Comparison of ENCODE assay signal across 11 cellular contexts in genomic region chr12:2845280-2845679, GRCh38. TPM values are rescaled to one million over a fixed set of nuclear protein-coding genes. Genes with fewer than 3 reads are reported as not detected.
DNase-seq lines count a peak whose midpoint lies in the region; ATAC-seq, FAIRE-seq and TF ChIP-seq lines count a peak whose summit lies in the region.
"Had no signal": no experiment of that assay in that cellular context is flagged by ENCODE, and none has a peak within 500 bp of the region (broad histone marks: within the 10 kb centered on the region; RNA-seq: fewer than 3 reads in every experiment).

No MANE protein-coding gene starts in this region.

- no peak for TF ChIP-seq EP300 in H1 (IDR thresholded peaks at IDR 0.05; ENCODE audit: borderline replicate concordance in 1 of 2, low read depth in 2 of 2, low read length in 2 of 2)

- no peak overlapping the region for H3K14ac ChIP-seq in H1 (ENCODE audit: insufficient read length)

- H4K20me1 ChIP-seq in GM23338 (replicated peaks; ENCODE audit: insufficient read depth) (no peaks in the 10 kb centered on the region), H1 (replicated peaks in 1 of 2; ENCODE audit: control insufficient read depth in 1 of 2, insufficient read depth in 2 of 2, low read length in 2 of 2) (peaks cover 0 to 3% of the 10 kb centered on the region in 2 experiments)

- H3K36me3 ChIP-seq in GM23338 (ENCODE audit: insufficient read depth) (no peaks in the 10 kb centered on the region), H1 (ENCODE audit: control insufficient read depth in 2 of 4, insufficient read depth in 4 of 4, low read length in 3 of 4) (no peaks in the 10 kb centered on the region)
- H3K36me3 ChIP-seq: gastrocnemius medialis had no signal

- no peak overlapping the region for H4K5ac ChIP-seq in H1 (ENCODE audit: insufficient read length, low read depth, low read length)

- no peak for TF ChIP-seq POLR2A in H1 (IDR thresholded peaks at IDR 0.05; ENCODE audit: control extremely low read depth in 1 of 2, low read depth in 2 of 2, low read length in 2 of 2)

- no peak overlapping the region for H3K23ac ChIP-seq in H1 (ENCODE audit: insufficient read length)

- no peak overlapping the region; the same call in 1 of the 2 replicates for H2BK15ac ChIP-seq in H1 (ENCODE audit: low read length)

- H3F3A ChIP-seq in GM23338 (replicated peaks; ENCODE audit: low read depth) = no peaks in the 10 kb centered on the region

- H2AK5ac ChIP-seq in H1 (ENCODE audit: low read depth, low read length) = no peak overlapping the region

- peak; percentile 9 for ATAC-seq in GM23338
- ATAC-seq in esophagus mucosa = no peak
- ATAC-seq: natural killer cell had no signal

- H3K23me2 ChIP-seq in H1 (ENCODE audit: low read depth, low read length) = no peaks in the 10 kb centered on the region

- H2AFZ ChIP-seq in GM23338 = no peak overlapping the region
- H2AFZ ChIP-seq in H1 (ENCODE audit: low read length) = no peak overlapping the region

- peak overlapping the region; percentile 75; the same call in 1 of the 2 replicates for H3K4me2 ChIP-seq in GM23338
- no peak overlapping the region for H3K4me2 ChIP-seq in H1 (ENCODE audit: insufficient read depth in 1 of 2, low read depth in 2 of 2, low read length in 2 of 2)
- H3K4me2 ChIP-seq: SK-N-SH had no signal

- no peak for TF ChIP-seq RAD21 in H1 (IDR thresholded peaks at IDR 0.05 in 1 of 2, conservative IDR thresholded peaks at IDR 0.05 in 1 of 2; ENCODE audit: low read depth in 2 of 2, low read length in 2 of 2)

- no peak overlapping the region for H3K18ac ChIP-seq in H1 (ENCODE audit: extremely low read depth, low read length)

- H3K27ac ChIP-seq in GM23338 (ENCODE audit: low read depth) (no peak overlapping the region), H1 (ENCODE audit: low read depth, low read length) (no peak overlapping the region)

- no peak overlapping the region for H3K4me3 Mint-ChIP-seq in GM23338
- H3K4me3 Mint-ChIP-seq in neural crest cell = no peak overlapping the region
- H3K4me3 Mint-ChIP-seq: activated CD4-positive, alpha-beta memory T cell treated with anti-CD3 and anti-CD28 coated beads, Interleukin-2, amount 10 ng/mL, durations not matched to agents 7 days and 5 days; natural killer cell had no signal

- H4K91ac ChIP-seq in H1 (replicated peaks; ENCODE audit: insufficient read length, low read length) = peak overlapping the region; percentile 56

- H3K27me3 ChIP-seq in GM23338 (ENCODE audit: insufficient read depth) (no peaks in the 10 kb centered on the region), H1 (replicated peaks in 1 of 4; ENCODE audit: control insufficient read depth in 3 of 4, extremely low read depth in 1 of 4, insufficient read depth in 3 of 4, low read length in 3 of 4) (no peaks in the 10 kb centered on the region)
- H3K27me3 ChIP-seq: gastrocnemius medialis had no signal

- peak; percentile 58 for DNase-seq in GM23338 (ENCODE audit: low spot score)
- no peak for DNase-seq in H1 (ENCODE audit: low read depth in 1 of 2, low spot score in 2 of 2)
- DNase-seq in neural crest cell (ENCODE audit: low read depth, low spot score) = no peak
- DNase-seq in NK-92 treated with Interleukin-12 subunit alpha and Interleukin-12 subunit beta, amount 100 ng/mL, for 24 hours (lab: John Stamatoyannopoulos, UW) = no peak
- DNase-seq in HK-2 (ENCODE audit: unreplicated experiment) = no peak
- DNase-seq: GOT3, natural killer cell had no signal

- no peaks in the 10 kb centered on the region for H3K79me2 ChIP-seq in GM23338 (replicated peaks; ENCODE audit: insufficient read depth)
- no peaks in the 10 kb centered on the region for H3K79me2 ChIP-seq in H1 (ENCODE audit: control insufficient read depth in 1 of 2, insufficient read depth in 2 of 2, low read length in 2 of 2)

- H3K4me3 ChIP-seq in GM23338 = no peak overlapping the region
- no peak overlapping the region for H3K4me3 ChIP-seq in H1 (ENCODE audit: extremely low read depth in 1 of 4, insufficient read depth in 2 of 4, low read depth in 3 of 4, low read length in 4 of 4)
- H3K4me3 ChIP-seq: gastrocnemius medialis had no signal

- no peak overlapping the region for H2BK20ac ChIP-seq in H1 (ENCODE audit: low read length)

- CTCF ChIA-PET in H1 (lab: Charles Lee; ENCODE audit: partially characterized antibody) = interaction anchor here (0.5 to 7.4 kb wide), 35 partner anchors 11 to 1261 kb away, joined by 3 to 84 read pairs (median 5); partner anchors contain the start of genes FOXM1, NRIP2, RHNO1 and TEX52

- H3K9me3 Mint-ChIP-seq in GM23338 (no peaks in the 10 kb centered on the region), neural crest cell (no peaks in the 10 kb centered on the region)
- H3K9me3 Mint-ChIP-seq: activated CD4-positive, alpha-beta memory T cell treated with anti-CD3 and anti-CD28 coated beads, Interleukin-2, amount 10 ng/mL, durations not matched to agents 7 days and 5 days; natural killer cell had no signal

- H2BK12ac ChIP-seq in H1 (ENCODE audit: low read depth, low read length) = no peak overlapping the region

- H3K4me1 Mint-ChIP-seq in GM23338 (peaks cover 25% of the 10 kb centered on the region), neural crest cell (peaks cover 50% of the 10 kb centered on the region)
- H3K4me1 Mint-ChIP-seq: activated CD4-positive, alpha-beta memory T cell treated with anti-CD3 and anti-CD28 coated beads, Interleukin-2, amount 10 ng/mL, durations not matched to agents 7 days and 5 days; natural killer cell had no signal

- FAIRE-seq in H1 (lab: Jason Lieb, UNC) = no peak

- H3K4me1 ChIP-seq in GM23338 (ENCODE audit: insufficient read depth) = peaks cover 7% of the 10 kb centered on the region; the same call in 1 of the 2 replicates
- H3K4me1 ChIP-seq in H1 (replicated peaks in 1 of 4; ENCODE audit: control insufficient read depth in 3 of 4, insufficient read depth in 4 of 4, low read length in 3 of 4) = peaks cover 0 to 4% (median 3%) of the 10 kb centered on the region in 4 experiments; a peak in 6 of 7 replicates
- H3K4me1 ChIP-seq: gastrocnemius medialis had no signal

- H3K9me2 ChIP-seq in GM23338 (ENCODE audit: insufficient read depth) = no peaks in the 10 kb centered on the region
- H3K9me2 ChIP-seq: SK-N-SH had no signal

- H3K9me3 ChIP-seq in H1 (ENCODE audit: insufficient read depth in 2 of 2, low read depth in 1 of 2, low read length in 1 of 2) = no peaks in the 10 kb centered on the region
- H3K9me3 ChIP-seq: gastrocnemius medialis, SK-N-SH had no signal

- H3K4ac ChIP-seq in H1 (replicated peaks; ENCODE audit: insufficient read length, low read depth, low read length) = no peak overlapping the region

- peaks cover 5% of the 10 kb centered on the region for H3K27me3 Mint-ChIP-seq in GM23338 (ENCODE audit: insufficient read depth, low read depth, poor library complexity)
- no peaks in the 10 kb centered on the region for H3K27me3 Mint-ChIP-seq in neural crest cell (ENCODE audit: low read depth)
- H3K27me3 Mint-ChIP-seq: activated CD4-positive, alpha-beta memory T cell treated with anti-CD3 and anti-CD28 coated beads, Interleukin-2, amount 10 ng/mL, durations not matched to agents 7 days and 5 days had no signal

- no peaks in the 10 kb centered on the region; the same call in 2 of the 3 replicates for H3K36me3 Mint-ChIP-seq in GM23338 (ENCODE audit: low read depth)
- peaks cover 2% of the 10 kb centered on the region for H3K36me3 Mint-ChIP-seq in neural crest cell (ENCODE audit: low read depth)
- H3K36me3 Mint-ChIP-seq: natural killer cell had no signal

- no peaks in the 10 kb centered on the region for H3K79me1 ChIP-seq in H1 (ENCODE audit: low read depth, low read length)

- POLR2A ChIA-PET in H1 (lab: Charles Lee; ENCODE audit: partially characterized antibody) = interaction anchor here (0.6 to 3.5 kb wide), 11 partner anchors 10 to 1124 kb away, joined by 3 to 31 read pairs (median 3); partner anchors contain the start of genes FOXM1, ITFG2, NRIP2 and RHNO1

- H4K8ac ChIP-seq in H1 (ENCODE audit: extremely low read depth, insufficient read depth, low read length) = no peak overlapping the region

- H3K9ac ChIP-seq in H1 (replicated peaks in 1 of 4; ENCODE audit: extremely low read depth in 1 of 4, low read depth in 3 of 4, low read length in 3 of 4) = no peak overlapping the region
- H3K9ac ChIP-seq: SK-N-SH had no signal

- TF ChIP-seq CTCF in GM23338 (conservative IDR thresholded peaks at IDR 0.05; ENCODE audit: low read depth in 2 of 2) (no peak), H1 (IDR thresholded peaks at IDR 0.05; ENCODE audit: control extremely low read depth in 1 of 3, insufficient read depth in 1 of 3, low read depth in 1 of 3, low read length in 3 of 3) (no peak), neural crest cell (conservative IDR thresholded peaks at IDR 0.05) (no peak)

- no peak overlapping the region for H2BK120ac ChIP-seq in H1 (replicated peaks; ENCODE audit: low read depth, low read length)

- H3K27ac Mint-ChIP-seq in GM23338 = no peak overlapping the region
- peak overlapping the region; percentile 67 for H3K27ac Mint-ChIP-seq in neural crest cell (ENCODE audit: unreplicated experiment)
- H3K27ac Mint-ChIP-seq: activated CD4-positive, alpha-beta memory T cell treated with anti-CD3 and anti-CD28 coated beads, Interleukin-2, amount 10 ng/mL, durations not matched to agents 7 days and 5 days; natural killer cell had no signal

- 66% methylated on average over 6 of the region's 6 CpGs; no CpG with 5 or more reads in 1 of the 2 experiments for WGBS in H1 (ENCODE audit: extremely low coverage in 1 of 2, insufficient coverage in 1 of 2, insufficient read length in 1 of 2, insufficient replicate concordance in 2 of 2, low coverage in 1 of 2, low lambda C conversion rate in 2 of 2, missing lambda C conversion rate in 1 of 2), 2 experiments

- H3K56ac ChIP-seq in H1 (replicated peaks; ENCODE audit: insufficient read length, low read depth, low read length) = no peak overlapping the region

- H2BK5ac ChIP-seq in H1 (ENCODE audit: low read depth, low read length) = no peak overlapping the region

RNA-seq across cellular contexts. Expression of gene NRIP2, which starts 10.4 kb away (rescaled TPM):
- total RNA-seq in GM23338 (2014; rRNA removed; shearing (Covaris generic)) = not detected in 2 replicates
- polyA plus RNA-seq in GM23338 (2016; fragmentation: Nextera tagmentation; extraction: Ambion mirVana) = 0.40 and 0.66 TPM in 2 replicates
- not detected in 2 replicates for total RNA-seq in H1 (2021; fragmentation: NEBNext Ultra II Directional; extraction: Animal tissue kit (Norgen Biotek cat#: 25700))
- polyA plus RNA-seq in H1 (2011; rRNA removed) = 0.03 and 0.06 TPM in 2 replicates
- not detected for polyA plus RNA-seq in H1 (2011; cell fraction: cytosol; rRNA removed)
- polyA plus RNA-seq in H1 (2011; cell fraction: nucleus; rRNA removed) = not detected
- 1.2 to 2.0 TPM (median 1.6 TPM) in 4 replicates for polyA plus RNA-seq in H1 (2012, experiment 1 of 2)
- polyA plus RNA-seq in H1 (2012, experiment 2 of 2) = 0.31 TPM
- polyA plus RNA-seq in H1 (2013, experiment 1 of 2) = not detected
- not detected for polyA plus RNA-seq in H1 (2013, experiment 2 of 2)
- polyA minus RNA-seq in H1 (2011; rRNA and poly(A)+ RNA removed) = 0.15 TPM in 1 of 2 replicates, not detected in the other
- not detected for polyA minus RNA-seq in H1 (2011; cell fraction: cytosol; rRNA and poly(A)+ RNA removed)
- polyA minus RNA-seq in H1 (2011; cell fraction: nucleus; rRNA and poly(A)+ RNA removed) = not detected
- total RNA-seq in neural crest cell = not detected in 2 replicates
- total RNA-seq in esophagus mucosa = 0.08 TPM
- total RNA-seq: activated CD4-positive, alpha-beta memory T cell treated with anti-CD3 and anti-CD28 coated beads, Interleukin-2, amount 10 ng/mL, durations not matched to agents 7 days and 5 days; natural killer cell had no signal
- polyA plus RNA-seq: SK-N-SH had no signal

RNA-seq across cellular contexts. Expression of gene TEX52, which starts 11.6 kb away (rescaled TPM):
- not detected in 2 replicates for total RNA-seq in GM23338 (2014; rRNA removed; shearing (Covaris generic))
- polyA plus RNA-seq in GM23338 (2016; fragmentation: Nextera tagmentation; extraction: Ambion mirVana) (not detected in 2 replicates), H1 (2011; rRNA removed) (not detected in 2 replicates)
- total RNA-seq in H1 (2021; fragmentation: NEBNext Ultra II Directional; extraction: Animal tissue kit (Norgen Biotek cat#: 25700)) = not detected in 2 replicates
- polyA plus RNA-seq in H1 (2011; cell fraction: cytosol; rRNA removed) = not detected
- polyA plus RNA-seq in H1 (2011; cell fraction: nucleus; rRNA removed) = not detected
- 0.42 to 0.52 TPM (median 0.51 TPM) in 3 of 4 replicates, not detected in the other for polyA plus RNA-seq in H1 (2012, experiment 1 of 2)
- polyA plus RNA-seq in H1 (2012, experiment 2 of 2) = not detected
- not detected for polyA plus RNA-seq in H1 (2013, experiment 1 of 2)
- not detected for polyA plus RNA-seq in H1 (2013, experiment 2 of 2)
- not detected in 2 replicates for polyA minus RNA-seq in H1 (2011; rRNA and poly(A)+ RNA removed)
- not detected for polyA minus RNA-seq in H1 (2011; cell fraction: cytosol; rRNA and poly(A)+ RNA removed)
- not detected for polyA minus RNA-seq in H1 (2011; cell fraction: nucleus; rRNA and poly(A)+ RNA removed)
- total RNA-seq in neural crest cell (0.25 TPM in 1 of 2 replicates, not detected in the other), esophagus mucosa (not detected)
- total RNA-seq: natural killer cell had no signal
- polyA plus RNA-seq: SK-N-SH had no signal

RNA-seq across cellular contexts. Expression of gene FOXM1, which starts 31.7 kb away (rescaled TPM):
- 73.4 and 98.1 TPM in 2 replicates for total RNA-seq in GM23338 (2014; rRNA removed; shearing (Covaris generic))
- polyA plus RNA-seq in GM23338 (2016; fragmentation: Nextera tagmentation; extraction: Ambion mirVana) (24.1 and 31.0 TPM in 2 replicates), H1 (2011; rRNA removed) (58.1 and 83.5 TPM in 2 replicates)
- total RNA-seq in H1 (2021; fragmentation: NEBNext Ultra II Directional; extraction: Animal tissue kit (Norgen Biotek cat#: 25700)) = 118 and 121 TPM in 2 replicates
- 39.6 TPM for polyA plus RNA-seq in H1 (2011; cell fraction: cytosol; rRNA removed)
- polyA plus RNA-seq in H1 (2011; cell fraction: nucleus; rRNA removed) = 69.2 TPM
- 87.5 to 101 TPM (median 96.4 TPM) in 4 replicates for polyA plus RNA-seq in H1 (2012, experiment 1 of 2)
- 104 TPM for polyA plus RNA-seq in H1 (2012, experiment 2 of 2)
- polyA plus RNA-seq in H1 (2013, experiment 1 of 2) = 81.5 TPM
- polyA plus RNA-seq in H1 (2013, experiment 2 of 2) = 79.4 TPM
- 53.5 and 68.9 TPM in 2 replicates for polyA minus RNA-seq in H1 (2011; rRNA and poly(A)+ RNA removed)
- 75.2 TPM for polyA minus RNA-seq in H1 (2011; cell fraction: cytosol; rRNA and poly(A)+ RNA removed)
- 39.8 TPM for polyA minus RNA-seq in H1 (2011; cell fraction: nucleus; rRNA and poly(A)+ RNA removed)
- total RNA-seq in neural crest cell (147 and 149 TPM in 2 replicates), esophagus mucosa (31.2 TPM)

RNA-seq across cellular contexts. Expression of gene RHNO1, which starts 31.7 kb away (rescaled TPM):
- total RNA-seq in GM23338 (2014; rRNA removed; shearing (Covaris generic)) = 56.4 and 80.4 TPM in 2 replicates
- polyA plus RNA-seq in GM23338 (2016; fragmentation: Nextera tagmentation; extraction: Ambion mirVana) (63.8 and 71.1 TPM in 2 replicates), H1 (2011; rRNA removed) (45.5 and 56.9 TPM in 2 replicates)
- 41.9 and 55.8 TPM in 2 replicates for total RNA-seq in H1 (2021; fragmentation: NEBNext Ultra II Directional; extraction: Animal tissue kit (Norgen Biotek cat#: 25700))
- 57.9 TPM for polyA plus RNA-seq in H1 (2011; cell fraction: cytosol; rRNA removed)
- 44.7 TPM for polyA plus RNA-seq in H1 (2011; cell fraction: nucleus; rRNA removed)
- polyA plus RNA-seq in H1 (2012, experiment 1 of 2) = 49.4 to 57.6 TPM (median 53.0 TPM) in 4 replicates
- polyA plus RNA-seq in H1 (2012, experiment 2 of 2) = 26.6 TPM
- polyA plus RNA-seq in H1 (2013, experiment 1 of 2) = 62.4 TPM
- polyA plus RNA-seq in H1 (2013, experiment 2 of 2) = 64.0 TPM
- 43.7 and 54.0 TPM in 2 replicates for polyA minus RNA-seq in H1 (2011; rRNA and poly(A)+ RNA removed)
- polyA minus RNA-seq in H1 (2011; cell fraction: cytosol; rRNA and poly(A)+ RNA removed) = 25.8 TPM
- 37.7 TPM for polyA minus RNA-seq in H1 (2011; cell fraction: nucleus; rRNA and poly(A)+ RNA removed)
- total RNA-seq in neural crest cell (55.5 and 60.5 TPM in 2 replicates), esophagus mucosa (21.9 TPM)

RNA-seq across cellular contexts. Expression of gene ITFG2, which starts 32.8 kb away (rescaled TPM):
- 17.3 and 19.8 TPM in 2 replicates for total RNA-seq in GM23338 (2014; rRNA removed; shearing (Covaris generic))
- polyA plus RNA-seq in GM23338 (2016; fragmentation: Nextera tagmentation; extraction: Ambion mirVana) (32.6 and 41.2 TPM in 2 replicates), H1 (2011; rRNA removed) (15.0 and 20.8 TPM in 2 replicates)
- total RNA-seq in H1 (2021; fragmentation: NEBNext Ultra II Directional; extraction: Animal tissue kit (Norgen Biotek cat#: 25700)) = 22.9 and 23.0 TPM in 2 replicates
- polyA plus RNA-seq in H1 (2011; cell fraction: cytosol; rRNA removed) = 21.5 TPM
- polyA plus RNA-seq in H1 (2011; cell fraction: nucleus; rRNA removed) = 47.7 TPM
- polyA plus RNA-seq in H1 (2012, experiment 1 of 2) = 39.0 to 45.0 TPM (median 40.5 TPM) in 4 replicates
- polyA plus RNA-seq in H1 (2012, experiment 2 of 2) = 16.1 TPM
- polyA plus RNA-seq in H1 (2013, experiment 1 of 2) = 12.1 TPM
- 10.8 TPM for polyA plus RNA-seq in H1 (2013, experiment 2 of 2)
- polyA minus RNA-seq in H1 (2011; rRNA and poly(A)+ RNA removed) = 35.9 and 37.4 TPM in 2 replicates
- 17.5 TPM for polyA minus RNA-seq in H1 (2011; cell fraction: cytosol; rRNA and poly(A)+ RNA removed)
- 38.8 TPM for polyA minus RNA-seq in H1 (2011; cell fraction: nucleus; rRNA and poly(A)+ RNA removed)
- total RNA-seq in neural crest cell (38.8 and 43.5 TPM in 2 replicates), esophagus mucosa (17.8 TPM)
